Comparison of ENCODE assay signal across 10 cellular contexts in the genomic region with DNA sequence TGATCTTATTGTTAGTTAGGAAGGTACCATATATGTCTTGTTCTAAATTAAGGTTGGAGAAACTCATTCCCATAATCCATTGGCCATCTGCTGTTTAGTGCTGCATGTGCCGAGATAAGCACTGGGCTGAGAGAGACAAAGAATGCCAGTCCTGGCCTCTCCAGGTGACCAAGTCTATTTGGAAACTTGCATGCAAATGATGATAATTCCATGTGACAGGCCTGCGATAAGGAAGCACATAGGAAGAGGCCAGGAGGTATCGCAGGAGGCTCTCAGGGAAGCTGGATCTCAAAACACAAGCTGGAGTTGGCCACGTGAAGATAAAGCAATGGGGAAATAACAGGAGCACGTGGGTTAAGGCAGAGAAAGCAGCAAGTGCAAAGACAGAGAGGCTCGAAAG. TPM values are rescaled to one million over a fixed set of nuclear protein-coding genes. Genes with fewer than 3 reads are reported as not detected.
DNase-seq lines count a peak whose midpoint lies in the region; ATAC-seq and TF ChIP-seq lines count a peak whose summit lies in the region.
"Had no signal": no experiment of that assay in that cellular context is flagged by ENCODE, and none has a peak within 500 bp of the region (broad histone marks: within the 10 kb centered on the region; RNA-seq: fewer than 3 reads in every experiment).

No MANE protein-coding gene starts in this region.

- peaks cover 6% of the 10 kb centered on the region for H3K27me3 Mint-ChIP-seq in activated naive CD8-positive, alpha-beta T cell treated with anti-CD3 and anti-CD28 coated beads, Interleukin-2, amount 10 ng/mL, durations not matched to agents 7 days and 5 days
- no peaks in the 10 kb centered on the region for H3K27me3 Mint-ChIP-seq in activated naive CD8-positive, alpha-beta T cell treated with anti-CD3 and anti-CD28 coated beads, Interleukin-2, amount 50 U/mL, for 24 hours
- H3K27me3 Mint-ChIP-seq in endothelial cell (ENCODE audit: unreplicated experiment) (peaks cover 4% of the 10 kb centered on the region), chondrocyte (ENCODE audit: low read depth) (no peaks in the 10 kb centered on the region)
- H3K27me3 Mint-ChIP-seq: CD4-positive, alpha-beta memory T cell had no signal

- no peaks in the 10 kb centered on the region for H3K9me3 Mint-ChIP-seq in activated naive CD8-positive, alpha-beta T cell treated with anti-CD3 and anti-CD28 coated beads, Interleukin-2, amount 10 ng/mL, durations not matched to agents 7 days and 5 days
- no peaks in the 10 kb centered on the region for H3K9me3 Mint-ChIP-seq in activated naive CD8-positive, alpha-beta T cell treated with anti-CD3 and anti-CD28 coated beads, Interleukin-2, amount 50 U/mL, for 24 hours
- no peaks in the 10 kb centered on the region for H3K9me3 Mint-ChIP-seq in endothelial cell (ENCODE audit: unreplicated experiment)
- no peaks in the 10 kb centered on the region for H3K9me3 Mint-ChIP-seq in stimulated activated effector memory CD8-positive, alpha-beta T cell treated with anti-CD3 and anti-CD28 coated beads, Interleukin-12 subunit alpha, Interleukin-12 subunit beta, amount 100 ng/mL, for 72 hours
- no peaks in the 10 kb centered on the region for H3K9me3 Mint-ChIP-seq in chondrocyte (ENCODE audit: low read depth)
- H3K9me3 Mint-ChIP-seq: H9 had no signal

- H3K4me3 Mint-ChIP-seq in activated naive CD8-positive, alpha-beta T cell treated with anti-CD3 and anti-CD28 coated beads, Interleukin-2, amount 10 ng/mL, durations not matched to agents 7 days and 5 days: no peak overlapping the region
- H3K4me3 Mint-ChIP-seq in activated naive CD8-positive, alpha-beta T cell treated with anti-CD3 and anti-CD28 coated beads, Interleukin-2, amount 50 U/mL, for 24 hours: no peak overlapping the region
- H3K4me3 Mint-ChIP-seq in endothelial cell (ENCODE audit: unreplicated experiment) (peak overlapping the region; percentile 2), chondrocyte (ENCODE audit: unreplicated experiment) (no peak overlapping the region)
- peak overlapping the region; percentile 42 for H3K4me3 Mint-ChIP-seq in stimulated activated effector memory CD8-positive, alpha-beta T cell treated with anti-CD3 and anti-CD28 coated beads, Interleukin-12 subunit alpha, Interleukin-12 subunit beta, amount 100 ng/mL, for 72 hours

- TF ChIP-seq CTCF in endothelial cell (IDR thresholded peaks at IDR 0.05; ENCODE audit: unreplicated experiment) (no peak), chondrocyte (IDR thresholded peaks at IDR 0.05) (no peak)

- DNase-seq in activated naive CD8-positive, alpha-beta T cell treated with anti-CD3 and anti-CD28 coated beads, Interleukin-2, amount 10 ng/mL, durations not matched to agents 7 days and 5 days: no peak
- no peak for DNase-seq in activated naive CD8-positive, alpha-beta T cell treated with anti-CD3 and anti-CD28 coated beads, Interleukin-2, amount 50 U/mL, for 24 hours
- DNase-seq in SK-N-DZ (ENCODE audit: low spot score) (peak; percentile 58), endothelial cell (ENCODE audit: low spot score) (no peak), chondrocyte (ENCODE audit: low spot score) (no peak), HPDE6-E6E7 (ENCODE audit: extremely low spot score) (no peak)
- DNase-seq in stimulated activated effector memory CD8-positive, alpha-beta T cell treated with anti-CD3 and anti-CD28 coated beads, Interleukin-12 subunit alpha, Interleukin-12 subunit beta, amount 100 ng/mL, for 72 hours (ENCODE audit: low spot score in 2 of 2): no peak

- POLR2A ChIA-PET in activated naive CD8-positive, alpha-beta T cell treated with anti-CD3 and anti-CD28 coated beads, Interleukin-2, amount 10 ng/mL, durations not matched to agents 7 days and 5 days (lab: Charles Lee): interaction anchor here (0.6 to 1.6 kb wide), 4 partner anchors 70 to 480 kb away, joined by 3 to 5 read pairs (median 3); no protein-coding TSS in a partner anchor

- H3K36me3 Mint-ChIP-seq in activated naive CD8-positive, alpha-beta T cell treated with anti-CD3 and anti-CD28 coated beads, Interleukin-2, amount 10 ng/mL, durations not matched to agents 7 days and 5 days: no peaks in the 10 kb centered on the region
- H3K36me3 Mint-ChIP-seq in activated naive CD8-positive, alpha-beta T cell treated with anti-CD3 and anti-CD28 coated beads, Interleukin-2, amount 50 U/mL, for 24 hours (ENCODE audit: low read depth): no peaks in the 10 kb centered on the region
- H3K36me3 Mint-ChIP-seq in endothelial cell (ENCODE audit: low read depth, unreplicated experiment): peaks cover 7% of the 10 kb centered on the region
- no peaks in the 10 kb centered on the region for H3K36me3 Mint-ChIP-seq in stimulated activated effector memory CD8-positive, alpha-beta T cell treated with anti-CD3 and anti-CD28 coated beads, Interleukin-12 subunit alpha, Interleukin-12 subunit beta, amount 100 ng/mL, for 72 hours
- no peaks in the 10 kb centered on the region for H3K36me3 Mint-ChIP-seq in chondrocyte (ENCODE audit: low read depth)
- H3K36me3 Mint-ChIP-seq: CD4-positive, alpha-beta memory T cell had no signal

- H3K27ac Mint-ChIP-seq in activated naive CD8-positive, alpha-beta T cell treated with anti-CD3 and anti-CD28 coated beads, Interleukin-2, amount 10 ng/mL, durations not matched to agents 7 days and 5 days: peak overlapping the region; percentile 34
- no peak overlapping the region for H3K27ac Mint-ChIP-seq in activated naive CD8-positive, alpha-beta T cell treated with anti-CD3 and anti-CD28 coated beads, Interleukin-2, amount 50 U/mL, for 24 hours
- no peak overlapping the region for H3K27ac Mint-ChIP-seq in endothelial cell (ENCODE audit: unreplicated experiment)
- no peak overlapping the region for H3K27ac Mint-ChIP-seq in stimulated activated effector memory CD8-positive, alpha-beta T cell treated with anti-CD3 and anti-CD28 coated beads, Interleukin-12 subunit alpha, Interleukin-12 subunit beta, amount 100 ng/mL, for 72 hours
- H3K27ac Mint-ChIP-seq in chondrocyte (ENCODE audit: unreplicated experiment): no peak overlapping the region
- H3K27ac Mint-ChIP-seq: H9 had no signal

- no peak for ATAC-seq in activated naive CD8-positive, alpha-beta T cell treated with anti-CD3 and anti-CD28 coated beads, Interleukin-2, amount 10 ng/mL, durations not matched to agents 7 days and 5 days (ENCODE audit: low read depth)
- ATAC-seq in activated naive CD8-positive, alpha-beta T cell treated with anti-CD3 and anti-CD28 coated beads, Interleukin-2, amount 50 U/mL, for 24 hours: no peak
- ATAC-seq in stimulated activated effector memory CD8-positive, alpha-beta T cell treated with anti-CD3 and anti-CD28 coated beads, Interleukin-12 subunit alpha, Interleukin-12 subunit beta, amount 100 ng/mL, for 72 hours: no peak
- ATAC-seq in GM18502 (IDR thresholded peaks at IDR 0.05; ENCODE audit: poor library complexity, unreplicated experiment): no peak

- peaks cover 32% of the 10 kb centered on the region for H3K4me1 Mint-ChIP-seq in activated naive CD8-positive, alpha-beta T cell treated with anti-CD3 and anti-CD28 coated beads, Interleukin-2, amount 10 ng/mL, durations not matched to agents 7 days and 5 days
- H3K4me1 Mint-ChIP-seq in activated naive CD8-positive, alpha-beta T cell treated with anti-CD3 and anti-CD28 coated beads, Interleukin-2, amount 50 U/mL, for 24 hours: peaks cover 37% of the 10 kb centered on the region
- H3K4me1 Mint-ChIP-seq in endothelial cell (ENCODE audit: unreplicated experiment) (peaks cover 24% of the 10 kb centered on the region), chondrocyte (ENCODE audit: low read depth) (peaks cover 61% of the 10 kb centered on the region)
- peaks cover 28% of the 10 kb centered on the region for H3K4me1 Mint-ChIP-seq in stimulated activated effector memory CD8-positive, alpha-beta T cell treated with anti-CD3 and anti-CD28 coated beads, Interleukin-12 subunit alpha, Interleukin-12 subunit beta, amount 100 ng/mL, for 72 hours

RNA-seq across cellular contexts. Expression of gene MYO5C, which starts 39.7 kb away (rescaled TPM):
- 1 to 10 TPM; 1.6 to 1.9 TPM for total RNA-seq in activated naive CD8-positive, alpha-beta T cell treated with anti-CD3 and anti-CD28 coated beads, Interleukin-2, amount 10 ng/mL, durations not matched to agents 7 days and 5 days
- 1.6 and 2.2 TPM in 2 replicates for polyA plus RNA-seq in SK-N-DZ (2014; cell fraction: cytosol; rRNA removed)
- 2.0 and 3.5 TPM in 2 replicates for polyA plus RNA-seq in SK-N-DZ (2014; cell fraction: nucleus; rRNA removed)
- 22.9 TPM for total RNA-seq in endothelial cell (ENCODE audit: unreplicated experiment)
- 0.79 to 2.7 TPM (median 1.4 TPM) in 3 replicates for total RNA-seq in chondrocyte

Comparison
In these comparisons a context has a peak if more than half of its experiments do, and no peak if none do; other contexts are left out.
1. H3K4me3 Mint-ChIP-seq: peak in endothelial cell (single experiment) and stimulated activated effector memory CD8-positive, alpha-beta T cell treated with anti-CD3 and anti-CD28 coated beads, Interleukin-12 subunit alpha, Interleukin-12 subunit beta, amount 100 ng/mL, for 72 hours (single experiment); none in activated naive CD8-positive, alpha-beta T cell treated with anti-CD3 and anti-CD28 coated beads, Interleukin-2, amount 10 ng/mL, durations not matched to agents 7 days and 5 days (single experiment), activated naive CD8-positive, alpha-beta T cell treated with anti-CD3 and anti-CD28 coated beads, Interleukin-2, amount 50 U/mL, for 24 hours (single experiment) and chondrocyte (single experiment).